17 cellular contexts compared by ENCODE assay signal in genomic region chr21:44710294-44710665, GRCh38. TPM values are rescaled to one million over a fixed set of nuclear protein-coding genes. Genes with fewer than 3 reads are reported as not detected.
DNase-seq lines count a peak whose midpoint lies in the region; ATAC-seq and TF ChIP-seq lines count a peak whose summit lies in the region.
"Had no signal": no experiment of that assay in that cellular context is flagged by ENCODE, and none has a peak within 500 bp of the region (broad histone marks: within the 10 kb centered on the region; RNA-seq: fewer than 3 reads in every experiment).

No MANE protein-coding gene starts in this region.

- H3K4me1 Mint-ChIP-seq in MCF 10A (ENCODE audit: insufficient read depth, unreplicated experiment): no peaks in the 10 kb centered on the region

- H3K9me3 ChIP-seq in heart right ventricle (no peaks in the 10 kb centered on the region), smooth muscle cell (replicated peaks; ENCODE audit: low read depth) (no peaks in the 10 kb centered on the region)
- H3K9me3 ChIP-seq: heart left ventricle, lower lobe of right lung had no signal

- no peaks in the 10 kb centered on the region for H3F3A ChIP-seq in smooth muscle cell (ENCODE audit: low read depth)

- TF ChIP-seq CTCF in heart right ventricle (IDR thresholded peaks at IDR 0.05) (no peak), foreskin keratinocyte (conservative IDR thresholded peaks at IDR 0.05) (no peak), smooth muscle cell (IDR thresholded peaks at IDR 0.05; ENCODE audit: borderline replicate concordance, insufficient read depth, poor library complexity, severe bottlenecking) (no peak), MCF 10A (IDR thresholded peaks at IDR 0.05; ENCODE audit: unreplicated experiment) (no peak), RWPE1 (conservative IDR thresholded peaks at IDR 0.05; ENCODE audit: low read depth) (no peak)

- no peak overlapping the region for H3K9ac ChIP-seq in smooth muscle cell (ENCODE audit: low read depth)

- 3 to 4% methylated on average over 17 of the region's 17 CpGs for WGBS in heart right ventricle, 2 donors
- 3% methylated on average over 17 of the region's 17 CpGs for WGBS in smooth muscle cell (ENCODE audit: low lambda C conversion rate)

- no peak overlapping the region for H3K27ac Mint-ChIP-seq in MCF 10A (ENCODE audit: low read depth, unreplicated experiment)

- peak overlapping the region; percentile 25 for H3K4me2 ChIP-seq in smooth muscle cell

- peak; percentile 57 for DNase-seq in Right ventricle myocardium inferior (ENCODE audit: missing footprints)
- no peak for DNase-seq in heart right ventricle
- peak; percentile 51 for DNase-seq in NCI-H345 treated with DMSO at 0.1 percent for 48 hours (lab: John Stamatoyannopoulos, UW; ENCODE audit: unreplicated experiment)
- DNase-seq in foreskin keratinocyte: no peak
- no peak for DNase-seq in smooth muscle cell (lab: John Stamatoyannopoulos, UW; ENCODE audit: unreplicated experiment)
- DNase-seq in MCF 10A (ENCODE audit: unreplicated experiment): no peak
- DNase-seq in NCI-H1048 (lab: John Stamatoyannopoulos, UW): no peak
- DNase-seq in RWPE1 (ENCODE audit: low spot score): no peak
- DNase-seq: activated CD4-positive, alpha-beta T cell treated with anti-CD3 and anti-CD28 coated beads, Interleukin-2, amount 50 U/mL, for 1 hour; activated gamma-delta T cell; GF-D8; lower lobe of right lung; NCI-H2227 treated with DMSO at 0.1 percent for 48 hours; T-helper 1 cell had no signal

- H3K4me3 ChIP-seq in heart right ventricle: peak overlapping the region in 1 of 10 donors; percentile 25
- H3K4me3 ChIP-seq in smooth muscle cell: no peak overlapping the region
- H3K4me3 ChIP-seq: lower lobe of right lung had no signal

- no TSS peak for BruUV-seq in MCF 10A (replicated peaks; lab: Mats Ljungman, UMichigan)

- ATAC-seq in Right ventricle myocardium inferior (no peak), heart right ventricle (no peak), foreskin keratinocyte (peak; percentile 35)

- H3K27ac ChIP-seq in heart right ventricle: no peak overlapping the region
- no peak overlapping the region for H3K27ac ChIP-seq in foreskin keratinocyte
- no peak overlapping the region for H3K27ac ChIP-seq in smooth muscle cell (ENCODE audit: low read depth)
- no peak overlapping the region for H3K27ac ChIP-seq in RWPE1
- H3K27ac ChIP-seq: breast epithelium, lower lobe of right lung had no signal

- POLR2A ChIA-PET in MCF 10A (lab: Yijun Ruan, JAX): interaction anchor here (0.8 to 2.4 kb wide), 4 partner anchors 9 to 32 kb away, joined by 3 to 7 read pairs (median 4); no protein-coding TSS in a partner anchor
- POLR2A ChIA-PET in RWPE1 (lab: Yijun Ruan, JAX; ENCODE audit: low non-redundant PET): no interaction called here

- no peaks in the 10 kb centered on the region for H3K79me2 ChIP-seq in smooth muscle cell (ENCODE audit: low read depth)

- no peaks in the 10 kb centered on the region for H3K9me3 Mint-ChIP-seq in MCF 10A (ENCODE audit: unreplicated experiment)

- H3K27me3 ChIP-seq in heart right ventricle: peaks cover 0 to 99% (median 93%) of the 10 kb centered on the region in 7 donors
- H3K27me3 ChIP-seq in foreskin keratinocyte: peaks cover 70% of the 10 kb centered on the region
- peaks cover 100% of the 10 kb centered on the region for H3K27me3 ChIP-seq in smooth muscle cell (ENCODE audit: low read depth)

- CTCF ChIA-PET in MCF 10A (lab: Yijun Ruan, JAX): interaction anchor here (0.7 to 1.9 kb wide), 3 partner anchors 33 to 136 kb away, joined by 3 to 5 read pairs (median 3); no protein-coding TSS in a partner anchor
- CTCF ChIA-PET in RWPE1 (lab: Yijun Ruan, JAX): no interaction called here

- no peak overlapping the region for H2AFZ ChIP-seq in smooth muscle cell (ENCODE audit: low read depth)

- H4K20me1 ChIP-seq in smooth muscle cell (ENCODE audit: low read depth): no peaks in the 10 kb centered on the region

- no peak overlapping the region for H3K4me3 Mint-ChIP-seq in MCF 10A (ENCODE audit: unreplicated experiment)

- no peaks in the 10 kb centered on the region for H3K36me3 ChIP-seq in heart right ventricle
- H3K36me3 ChIP-seq in smooth muscle cell (ENCODE audit: low read depth): no peaks in the 10 kb centered on the region
- H3K36me3 ChIP-seq: breast epithelium, heart left ventricle, lower lobe of right lung had no signal

- intact Hi-C loops in Right ventricle myocardium inferior (cut with DNase I): no loop called here
- intact Hi-C loops in heart right ventricle (cut with DNase I): no loop called here
- intact Hi-C loops in MCF 10A (cut with micrococcal nuclease): no loop called here

- no peaks in the 10 kb centered on the region for H3K36me3 Mint-ChIP-seq in MCF 10A (ENCODE audit: insufficient read depth, unreplicated experiment)

- peaks cover 0 to 39% (median 17%) of the 10 kb centered on the region in 9 donors for H3K4me1 ChIP-seq in heart right ventricle
- peaks cover 4% of the 10 kb centered on the region for H3K4me1 ChIP-seq in foreskin keratinocyte
- H3K4me1 ChIP-seq in smooth muscle cell (ENCODE audit: low read depth): peaks cover 41% of the 10 kb centered on the region

- H3K27me3 Mint-ChIP-seq in MCF 10A (ENCODE audit: insufficient read depth, unreplicated experiment): peaks cover 78% of the 10 kb centered on the region

RNA-seq across cellular contexts. Expression of gene TSPEAR, which starts 1.1 kb away (rescaled TPM):
- total RNA-seq in Right ventricle myocardium inferior (0.65 TPM), heart right ventricle (1 to 10 TPM in 4 of 10 donors, under 1 TPM in 3, not detected in 3; 0.12 to 2.1 (median 1.0) TPM), foreskin keratinocyte (not detected in 2 replicates), smooth muscle cell (not detected in 2 replicates), MCF 10A (2022) (not detected in 2 replicates)
- polyA plus RNA-seq in heart right ventricle (1 to 10 TPM in 1 of 2 donors, under 1 TPM in 1; under 0.01 to 3.4 TPM), foreskin keratinocyte (not detected in 2 replicates), smooth muscle cell (0.71 and 1.7 TPM in 2 replicates)
- polyA plus RNA-seq: BJ had no signal

RNA-seq across cellular contexts. Expression of gene KRTAP10-12, which starts 13.3 kb away (rescaled TPM):
- not detected for total RNA-seq in Right ventricle myocardium inferior
- total RNA-seq in heart right ventricle: not detected
- polyA plus RNA-seq in heart right ventricle: not detected
- not detected in 2 replicates for total RNA-seq in foreskin keratinocyte
- not detected in 2 replicates for polyA plus RNA-seq in foreskin keratinocyte
- not detected in 2 replicates for total RNA-seq in smooth muscle cell
- not detected in 2 replicates for polyA plus RNA-seq in smooth muscle cell
- total RNA-seq in MCF 10A (2022): not detected in 2 replicates
- total RNA-seq: breast epithelium, heart left ventricle, lower lobe of right lung had no signal
- polyA plus RNA-seq: BJ, heart left ventricle had no signal

RNA-seq across cellular contexts. Expression of gene KRTAP12-1, which starts 28.3 kb away (rescaled TPM):
- total RNA-seq in Right ventricle myocardium inferior (not detected), heart right ventricle (not detected), foreskin keratinocyte (not detected in 2 replicates), smooth muscle cell (not detected in 2 replicates), MCF 10A (2022) (not detected in 2 replicates)
- polyA plus RNA-seq in heart right ventricle (not detected), foreskin keratinocyte (not detected in 2 replicates), smooth muscle cell (not detected in 2 replicates)
- total RNA-seq: breast epithelium, heart left ventricle, lower lobe of right lung had no signal
- polyA plus RNA-seq: BJ, heart left ventricle had no signal

RNA-seq across cellular contexts. Expression of gene KRTAP12-2, which starts 43.6 kb away (rescaled TPM):
- total RNA-seq in Right ventricle myocardium inferior: not detected
- not detected for total RNA-seq in heart right ventricle
- polyA plus RNA-seq in heart right ventricle: not detected
- not detected in 2 replicates for total RNA-seq in foreskin keratinocyte
- not detected in 2 replicates for polyA plus RNA-seq in foreskin keratinocyte
- not detected in 2 replicates for total RNA-seq in smooth muscle cell
- polyA plus RNA-seq in smooth muscle cell: not detected in 2 replicates
- not detected in 2 replicates for total RNA-seq in MCF 10A (2022)
- total RNA-seq: breast epithelium, heart left ventricle, lower lobe of right lung had no signal
- polyA plus RNA-seq: BJ, heart left ventricle had no signal

RNA-seq across cellular contexts. Expression of gene KRTAP12-3, which starts 52.5 kb away (rescaled TPM):
- not detected for total RNA-seq in Right ventricle myocardium inferior
- total RNA-seq in heart right ventricle: not detected
- not detected for polyA plus RNA-seq in heart right ventricle
- total RNA-seq in foreskin keratinocyte: not detected in 2 replicates
- not detected in 2 replicates for polyA plus RNA-seq in foreskin keratinocyte
- not detected in 2 replicates for total RNA-seq in smooth muscle cell
- not detected in 2 replicates for polyA plus RNA-seq in smooth muscle cell
- not detected in 2 replicates for total RNA-seq in MCF 10A (2022)
- total RNA-seq: breast epithelium, heart left ventricle, lower lobe of right lung had no signal
- polyA plus RNA-seq: BJ, heart left ventricle had no signal

Comparison
In these comparisons a context has a peak if more than half of its experiments do, and no peak if none do; other contexts are left out.
1. DNase-seq: peak in Right ventricle myocardium inferior (single experiment) and NCI-H345 treated with DMSO at 0.1 percent for 48 hours (single experiment); none in heart right ventricle (0 of 2), foreskin keratinocyte (0 of 2), smooth muscle cell (single experiment), MCF 10A (single experiment), NCI-H1048 (single experiment) and RWPE1 (single experiment).